Comparison of ENCODE assay signal across 16 cellular contexts in genomic region chr3:98765721-98766120, GRCh38. TPM values are rescaled to one million over a fixed set of nuclear protein-coding genes. Genes with fewer than 3 reads are reported as not detected.
"Had no signal": no experiment of that assay in that cellular context is flagged by ENCODE, and none has a peak within 500 bp of the region (broad histone marks: within the 10 kb centered on the region; RNA-seq: fewer than 3 reads in every experiment).

No MANE protein-coding gene starts in this region.

- H3K4me3 ChIP-seq: pancreas, skin epidermis, thoracic aorta had no signal

- H3K4me3 Mint-ChIP-seq: activated CD4-positive, alpha-beta T cell treated with anti-CD3 and anti-CD28 coated beads, Interleukin-2, amount 10 ng/mL, durations not matched to agents 24 days and 14 days; activated naive CD4-positive, alpha-beta T cell treated with anti-CD3 and anti-CD28 coated beads for 36 hours; effector memory CD8-positive, alpha-beta T cell; neural crest cell; stimulated activated naive CD8-positive, alpha-beta T cell treated with anti-CD3 and anti-CD28 coated beads, Interleukin-15, amount 100 ng/mL, for 72 hours; T-helper 17 cell; WTC11 had no signal

- ATAC-seq: effector memory CD8-positive, alpha-beta T cell; esophagus mucosa; pancreas; stimulated activated naive CD8-positive, alpha-beta T cell treated with anti-CD3 and anti-CD28 coated beads, Interleukin-15, amount 100 ng/mL, for 72 hours; T-helper 17 cell; WTC11 had no signal

- H3K9me3 Mint-ChIP-seq: activated CD4-positive, alpha-beta T cell treated with anti-CD3 and anti-CD28 coated beads, Interleukin-2, amount 10 ng/mL, durations not matched to agents 24 days and 14 days; activated naive CD4-positive, alpha-beta T cell treated with anti-CD3 and anti-CD28 coated beads for 36 hours; effector memory CD8-positive, alpha-beta T cell; neural crest cell; stimulated activated naive CD8-positive, alpha-beta T cell treated with anti-CD3 and anti-CD28 coated beads, Interleukin-15, amount 100 ng/mL, for 72 hours; WTC11 had no signal

- H3K9me3 ChIP-seq: pancreas, thoracic aorta had no signal

- H3K36me3 Mint-ChIP-seq: WTC11 had no signal

- H3K27ac Mint-ChIP-seq: activated CD4-positive, alpha-beta T cell treated with anti-CD3 and anti-CD28 coated beads, Interleukin-2, amount 10 ng/mL, durations not matched to agents 24 days and 14 days; activated naive CD4-positive, alpha-beta T cell treated with anti-CD3 and anti-CD28 coated beads for 36 hours; effector memory CD8-positive, alpha-beta T cell; stimulated activated naive CD8-positive, alpha-beta T cell treated with anti-CD3 and anti-CD28 coated beads, Interleukin-15, amount 100 ng/mL, for 72 hours; T-helper 17 cell; WTC11 had no signal

- H3K27ac ChIP-seq: pancreas, thoracic aorta had no signal

- H3K27me3 ChIP-seq: pancreas had no signal

- DNase-seq: activated CD4-positive, alpha-beta T cell treated with anti-CD3 and anti-CD28 coated beads, Interleukin-2, amount 10 ng/mL, durations not matched to agents 24 days and 14 days; activated CD8-positive, alpha-beta memory T cell treated with anti-CD3 and anti-CD28 coated beads for 24 hours; activated naive CD4-positive, alpha-beta T cell treated with anti-CD3 and anti-CD28 coated beads for 36 hours; central memory CD4-positive, alpha-beta T cell; cortex of kidney; effector memory CD8-positive, alpha-beta T cell; head of caudate nucleus; pancreas; stimulated activated CD4-positive, alpha-beta T cell treated with anti-CD3 and anti-CD28 coated beads, Interleukin-4, amount 100 ng/mL, for 4 hours; stimulated activated naive CD8-positive, alpha-beta T cell treated with anti-CD3 and anti-CD28 coated beads, Interleukin-15, amount 100 ng/mL, for 72 hours; T-helper 17 cell had no signal

- H3K36me3 ChIP-seq: pancreas, thoracic aorta had no signal

RNA-seq across cellular contexts. Expression of gene ST3GAL6, which starts 2.6 kb away (rescaled TPM):
- total RNA-seq: activated CD4-positive, alpha-beta T cell treated with anti-CD3 and anti-CD28 coated beads, Interleukin-2, amount 10 ng/mL, durations not matched to agents 24 days and 14 days; activated naive CD4-positive, alpha-beta T cell treated with anti-CD3 and anti-CD28 coated beads for 36 hours had no signal
